Comparison of ENCODE assay signal across 27 cellular contexts in the genomic region with DNA sequence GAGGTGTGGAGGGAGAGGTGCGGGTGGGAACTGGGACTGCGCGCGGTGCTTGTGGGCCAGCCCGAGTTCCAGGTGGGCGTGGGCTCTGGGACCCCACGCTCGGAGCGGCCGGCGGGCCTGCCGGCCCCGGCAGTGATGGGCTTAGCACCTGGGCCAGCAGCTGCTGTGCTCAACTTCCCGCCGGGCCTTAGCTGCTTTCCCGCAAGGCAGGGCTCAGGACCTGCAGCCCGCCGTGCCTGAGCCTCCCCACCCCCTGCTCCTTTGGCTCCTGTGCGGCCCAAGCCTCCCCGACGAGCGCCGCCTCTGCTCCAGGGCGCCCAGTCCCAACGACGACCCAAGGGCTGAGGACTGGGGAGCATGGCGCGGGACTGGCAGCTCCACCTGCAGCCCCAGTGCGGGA.
"Had no signal": no experiment of that assay in that cellular context is flagged by ENCODE, and none has a peak within 500 bp of the region (broad histone marks: within the 10 kb centered on the region; RNA-seq: fewer than 3 reads in every experiment).

No MANE protein-coding gene starts in this region.

- DNase-seq: stimulated activated CD4-positive, alpha-beta T cell treated with anti-CD3 and anti-CD28 coated beads, Interleukin-2, amount 100 ng/mL, for 48 hours; stimulated activated CD4-positive, alpha-beta T cell treated with anti-CD3 and anti-CD28 coated beads, Interleukin-4, amount 100 ng/mL, for 1 hour; stimulated activated CD4-positive, alpha-beta T cell treated with anti-CD3 and anti-CD28 coated beads, Interleukin-4, amount 100 ng/mL, for 24 hours; stimulated activated CD4-positive, alpha-beta T cell treated with anti-CD3 and anti-CD28 coated beads, Interleukin-4, amount 100 ng/mL, for 4 hours; stimulated activated CD8-positive, alpha-beta memory T cell treated with anti-CD3 and anti-CD28 coated beads, Interleukin-4, amount 100 ng/mL, for 48 hours; stimulated activated naive B cell treated with anti-CD40 and anti-IgM and Interleukin-4, amounts not matched to agents 10 μg/mL and 1 μg/mL and 100 μg/mL, for 72 hours; stimulated activated naive CD4-positive, alpha-beta T cell; stimulated activated naive CD4-positive, alpha-beta T cell treated with Interleukin-2 at 50 U/mL for 16 hours; stimulated activated naive CD8-positive, alpha-beta T cell treated with anti-CD3 and anti-CD28 coated beads, Interleukin-15, amount 100 ng/mL, for 72 hours; stimulated activated naive CD8-positive, alpha-beta T cell treated with anti-CD3 and anti-CD28 coated beads, Interleukin-15, Interleukin-2, amounts not matched to agents 100 U/mL and 50 U/mL, for 24 hours; stomach; substantia nigra; thyroid gland; tibial artery; transverse colon; trophoblast cell; upper lobe of right lung; uterus had no signal

- H3K27ac ChIP-seq: stomach, suprapubic skin, thoracic aorta, thyroid gland, tibial artery, tibial nerve, transverse colon, upper lobe of left lung, upper lobe of right lung, uterus, vagina had no signal

- H3K36me3 Mint-ChIP-seq: stimulated activated effector memory CD8-positive, alpha-beta T cell treated with anti-CD3 and anti-CD28 coated beads, Interleukin-12 subunit alpha, Interleukin-12 subunit beta, amount 100 ng/mL, for 72 hours; stimulated activated memory B cell treated with anti-CD40 and anti-IgM and Interleukin-4, amounts not matched to agents 10 μg/mL and 1 μg/mL and 100 μg/mL, for 72 hours; stimulated activated naive B cell treated with anti-CD40 and anti-IgM and Interleukin-4, amounts not matched to agents 10 μg/mL and 1 μg/mL and 100 μg/mL, for 72 hours; type B pancreatic cell had no signal

- H3K36me3 ChIP-seq: stomach, suprapubic skin, thoracic aorta, thyroid gland, tibial artery, tibial nerve, transverse colon, upper lobe of left lung, upper lobe of right lung, uterus, vagina had no signal

- H3K9me3 ChIP-seq: stomach, suprapubic skin, thoracic aorta, thyroid gland, tibial artery, tibial nerve, transverse colon, upper lobe of left lung, upper lobe of right lung, uterus, vagina had no signal

- H3K27ac Mint-ChIP-seq: stimulated activated effector memory CD8-positive, alpha-beta T cell treated with anti-CD3 and anti-CD28 coated beads, Interleukin-12 subunit alpha, Interleukin-12 subunit beta, amount 100 ng/mL, for 72 hours; stimulated activated memory B cell treated with anti-CD40 and anti-IgM and Interleukin-4, amounts not matched to agents 10 μg/mL and 1 μg/mL and 100 μg/mL, for 72 hours; stimulated activated naive B cell treated with anti-CD40 and anti-IgM and Interleukin-4, amounts not matched to agents 10 μg/mL and 1 μg/mL and 100 μg/mL, for 72 hours; stimulated activated naive CD8-positive, alpha-beta T cell treated with anti-CD3 and anti-CD28 coated beads, Interleukin-15, amount 100 ng/mL, for 72 hours; stimulated activated naive CD8-positive, alpha-beta T cell treated with anti-CD3 and anti-CD28 coated beads, Interleukin-15, Interleukin-2, amounts not matched to agents 100 ng/mL and 50 ng/mL, for 24 hours; type B pancreatic cell had no signal

- H3K27me3 Mint-ChIP-seq: stimulated activated memory B cell treated with anti-CD40 and anti-IgM and Interleukin-4, amounts not matched to agents 10 μg/mL and 1 μg/mL and 100 μg/mL, for 72 hours; stimulated activated naive B cell treated with anti-CD40 and anti-IgM and Interleukin-4, amounts not matched to agents 10 μg/mL and 1 μg/mL and 100 μg/mL, for 72 hours; stimulated activated naive CD8-positive, alpha-beta T cell treated with anti-CD3 and anti-CD28 coated beads, Interleukin-15, amount 100 ng/mL, for 72 hours; stimulated activated naive CD8-positive, alpha-beta T cell treated with anti-CD3 and anti-CD28 coated beads, Interleukin-15, Interleukin-2, amounts not matched to agents 100 ng/mL and 50 ng/mL, for 24 hours; type B pancreatic cell had no signal

- H3K4me1 ChIP-seq: stomach, suprapubic skin, tibial nerve, transverse colon, upper lobe of left lung, upper lobe of right lung, uterus, vagina had no signal

- H3K9me3 Mint-ChIP-seq: stimulated activated memory B cell treated with anti-CD40 and anti-IgM and Interleukin-4, amounts not matched to agents 10 μg/mL and 1 μg/mL and 100 μg/mL, for 72 hours; stimulated activated naive B cell treated with anti-CD40 and anti-IgM and Interleukin-4, amounts not matched to agents 10 μg/mL and 1 μg/mL and 100 μg/mL, for 72 hours; stimulated activated naive CD8-positive, alpha-beta T cell treated with anti-CD3 and anti-CD28 coated beads, Interleukin-15, amount 100 ng/mL, for 72 hours; stimulated activated naive CD8-positive, alpha-beta T cell treated with anti-CD3 and anti-CD28 coated beads, Interleukin-15, Interleukin-2, amounts not matched to agents 100 ng/mL and 50 ng/mL, for 24 hours; type B pancreatic cell had no signal

- H3K4me3 Mint-ChIP-seq: stimulated activated effector memory CD8-positive, alpha-beta T cell treated with anti-CD3 and anti-CD28 coated beads, Interleukin-12 subunit alpha, Interleukin-12 subunit beta, amount 100 ng/mL, for 72 hours; stimulated activated memory B cell treated with anti-CD40 and anti-IgM and Interleukin-4, amounts not matched to agents 10 μg/mL and 1 μg/mL and 100 μg/mL, for 72 hours; stimulated activated naive B cell treated with anti-CD40 and anti-IgM and Interleukin-4, amounts not matched to agents 10 μg/mL and 1 μg/mL and 100 μg/mL, for 72 hours; stimulated activated naive CD8-positive, alpha-beta T cell treated with anti-CD3 and anti-CD28 coated beads, Interleukin-15, amount 100 ng/mL, for 72 hours; stimulated activated naive CD8-positive, alpha-beta T cell treated with anti-CD3 and anti-CD28 coated beads, Interleukin-15, Interleukin-2, amounts not matched to agents 100 ng/mL and 50 ng/mL, for 24 hours; type B pancreatic cell had no signal

- H3K27me3 ChIP-seq: stomach, suprapubic skin, thyroid gland, tibial artery, tibial nerve, transverse colon, upper lobe of left lung, upper lobe of right lung, uterus, vagina had no signal

- H3K4me3 ChIP-seq: stomach, suprapubic skin, thoracic aorta, thyroid gland, tibial artery, tibial nerve, transverse colon, upper lobe of left lung, upper lobe of right lung, uterus, vagina had no signal

- ATAC-seq: stimulated activated effector memory CD8-positive, alpha-beta T cell treated with anti-CD3 and anti-CD28 coated beads, Interleukin-12 subunit alpha, Interleukin-12 subunit beta, amount 100 ng/mL, for 72 hours; stimulated activated memory B cell treated with anti-CD40 and anti-IgM and Interleukin-4, amounts not matched to agents 10 μg/mL and 1 μg/mL and 100 μg/mL, for 72 hours; stimulated activated naive B cell treated with anti-CD40 and anti-IgM and Interleukin-4, amounts not matched to agents 10 μg/mL and 1 μg/mL and 100 μg/mL, for 72 hours; stimulated activated naive CD8-positive, alpha-beta T cell treated with anti-CD3 and anti-CD28 coated beads, Interleukin-15, amount 100 ng/mL, for 72 hours; stimulated activated naive CD8-positive, alpha-beta T cell treated with anti-CD3 and anti-CD28 coated beads, Interleukin-15, Interleukin-2, amounts not matched to agents 100 U/mL and 50 U/mL, for 24 hours; upper lobe of right lung had no signal

- H3K4me1 Mint-ChIP-seq: stimulated activated effector memory CD8-positive, alpha-beta T cell treated with anti-CD3 and anti-CD28 coated beads, Interleukin-12 subunit alpha, Interleukin-12 subunit beta, amount 100 ng/mL, for 72 hours; stimulated activated memory B cell treated with anti-CD40 and anti-IgM and Interleukin-4, amounts not matched to agents 10 μg/mL and 1 μg/mL and 100 μg/mL, for 72 hours; stimulated activated naive B cell treated with anti-CD40 and anti-IgM and Interleukin-4, amounts not matched to agents 10 μg/mL and 1 μg/mL and 100 μg/mL, for 72 hours; stimulated activated naive CD8-positive, alpha-beta T cell treated with anti-CD3 and anti-CD28 coated beads, Interleukin-15, amount 100 ng/mL, for 72 hours had no signal
